Comparison of ENCODE assay signal across 8 cellular contexts in the genomic region with DNA sequence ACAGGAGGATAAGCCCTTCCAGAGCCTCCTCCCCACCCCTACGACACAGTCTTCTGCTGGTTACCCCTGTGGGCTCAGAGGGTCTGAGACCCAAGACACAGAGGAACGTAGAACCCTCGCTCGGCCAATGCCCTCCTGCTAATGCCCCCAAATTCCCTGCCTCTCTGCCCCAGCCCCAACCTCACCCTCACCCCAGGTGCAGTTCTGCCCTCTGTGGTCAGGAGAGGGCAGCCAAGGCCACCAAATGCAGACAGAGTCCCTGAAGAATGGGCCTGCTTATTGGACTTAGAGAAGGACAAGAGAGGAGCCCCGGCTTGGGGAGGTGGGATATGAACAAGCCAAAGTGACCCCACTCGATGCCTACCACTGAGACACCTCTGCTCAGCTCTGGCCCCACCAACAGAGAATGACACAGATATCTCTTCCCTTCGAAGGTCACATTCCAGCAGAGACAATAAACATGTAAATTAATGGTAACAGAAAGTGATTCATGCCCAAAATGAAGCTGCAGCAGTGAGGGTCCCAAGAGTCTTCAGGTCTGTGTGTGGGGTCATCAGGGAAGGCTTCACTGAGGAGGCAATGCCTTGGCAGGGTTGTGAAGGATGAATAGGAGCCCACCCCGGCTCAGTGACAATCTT.
DNase-seq lines count a peak whose midpoint lies in the region; ATAC-seq and TF ChIP-seq lines count a peak whose summit lies in the region.

No MANE protein-coding gene starts in this region.

- no peak overlapping the region for H3K27ac ChIP-seq in C4-2B

- ATAC-seq in GM19397 (IDR thresholded peaks at IDR 0.05; ENCODE audit: unreplicated experiment): no peak

- in situ Hi-C loops in SK-MEL-5 (cut with HindIII; ENCODE audit: low pct_unique_long_range_greater_than_20kb, low sequenced_read_pairs): no loop called here

- DNase-seq in SK-MEL-5 (ENCODE audit: low read depth, low spot score) (peak; percentile 45), iPS-NIHi7 (ENCODE audit: extremely low spot score) (peak; percentile 70), kidney glomerular epithelial cell (lab: John Stamatoyannopoulos, UW) (no peak), T1000 (lab: John Stamatoyannopoulos, UW) (no peak)
- DNase-seq in central memory CD4-positive, alpha-beta T cell: no peak

- TF ChIP-seq CTCF in C4-2B (conservative IDR thresholded peaks at IDR 0.05) (peak; percentile 45), GM12873 (IDR thresholded peaks at IDR 0.05; ENCODE audit: insufficient read depth, low read depth, low read length, missing control alignments) (peak; percentile 26)

Comparison
In these comparisons a context has a peak if more than half of its experiments do, and no peak if none do; other contexts are left out.
1. DNase-seq: peak in SK-MEL-5 (single experiment) and iPS-NIHi7 (single experiment); none in kidney glomerular epithelial cell (single experiment), central memory CD4-positive, alpha-beta T cell (single experiment) and T1000 (single experiment).